Comparison of ENCODE assay signal across 36 cellular contexts in the genomic region with DNA sequence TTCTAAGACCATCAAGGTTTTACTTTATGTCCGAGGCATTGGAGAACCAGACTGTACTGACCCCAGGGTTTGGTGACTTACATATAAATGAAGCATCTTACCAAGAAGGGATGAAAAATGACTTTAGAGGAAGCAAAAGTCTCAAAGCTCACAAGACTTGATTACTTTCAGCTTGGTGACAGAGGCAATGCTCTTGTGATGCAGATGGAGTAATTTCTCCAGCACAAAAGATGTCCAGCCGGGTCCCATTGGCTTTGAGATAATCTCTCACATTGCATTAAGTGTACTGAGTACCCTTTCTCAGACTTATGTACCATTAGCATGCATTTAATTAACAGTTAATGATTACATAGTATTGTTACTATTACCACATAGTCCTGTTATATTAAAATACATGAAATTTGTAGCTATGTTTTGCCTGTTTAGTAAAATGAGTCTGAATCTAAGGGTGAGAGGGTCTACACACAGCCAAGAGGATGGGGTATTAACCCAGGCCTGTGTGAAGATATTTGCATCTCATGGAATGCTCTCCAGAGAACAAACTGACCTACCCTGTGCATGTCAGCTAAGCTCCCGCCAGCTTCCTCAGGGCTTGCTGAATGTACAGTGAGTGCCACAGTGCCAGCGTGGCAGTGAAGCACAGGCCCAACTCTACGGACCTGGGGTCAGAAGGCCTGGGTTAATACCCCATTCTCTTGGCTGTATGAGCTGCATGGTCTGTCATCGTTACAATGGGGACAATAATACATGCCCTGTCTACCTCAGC. TPM values are rescaled to one million over a fixed set of nuclear protein-coding genes. Genes with fewer than 3 reads are reported as not detected.
"Had no signal": no experiment of that assay in that cellular context is flagged by ENCODE, and none has a peak within 500 bp of the region (broad histone marks: within the 10 kb centered on the region; RNA-seq: fewer than 3 reads in every experiment).

No MANE protein-coding gene starts in this region.

- H3K4me1 ChIP-seq: esophagus squamous epithelium had no signal

- ATAC-seq: activated naive CD4-positive, alpha-beta T cell treated with anti-CD3 and anti-CD28 coated beads, Interleukin-2, amount 50 U/mL, for 72 hours; activated T-cell treated with anti-CD3 and anti-CD28 coated beads, Interleukin-2, amount 50 U/mL, for 72 hours; gastroesophageal sphincter; T-helper 17 cell had no signal

- H3K27ac Mint-ChIP-seq: activated CD4-positive, alpha-beta memory T cell treated with anti-CD3 and anti-CD28 coated beads, Interleukin-2, amount 10 ng/mL, durations not matched to agents 7 days and 5 days; activated CD4-positive, alpha-beta T cell treated with anti-CD3 and anti-CD28 coated beads, Interleukin-2, amount 10 ng/mL, durations not matched to agents 7 days and 5 days; activated naive CD4-positive, alpha-beta T cell treated with anti-CD3 and anti-CD28 coated beads, Interleukin-2, amount 10 ng/mL, durations not matched to agents 7 days and 5 days; activated naive CD4-positive, alpha-beta T cell treated with anti-CD3 and anti-CD28 coated beads, Interleukin-2, amount 50 U/mL, for 72 hours; activated naive CD8-positive, alpha-beta T cell treated with anti-CD3 and anti-CD28 coated beads, Interleukin-2, amount 10 ng/mL, durations not matched to agents 7 days and 5 days; activated T-cell treated with anti-CD3 and anti-CD28 coated beads, Interleukin-2, amount 50 U/mL, for 24 hours; activated T-cell treated with anti-CD3 and anti-CD28 coated beads, Interleukin-2, amount 50 U/mL, for 72 hours; dendritic cell treated with granulocyte-macrophage colony-stimulating factor and Interleukin-4, amounts not matched to agents 40 ng/mL and 50 ng/mL, for 4 days; T-helper 17 cell; T-helper 2 cell treated with Interferon-gamma antibody and Interleukin-4, amounts not matched to agents 5 μg/mL and 100 μg/mL, for 36 hours had no signal

- H3K27ac ChIP-seq: brain microvascular endothelial cell, coronary artery, dorsolateral prefrontal cortex, esophagus squamous epithelium, gastroesophageal sphincter, WERI-Rb-1 had no signal

- H3K4me1 Mint-ChIP-seq: activated CD4-positive, alpha-beta memory T cell treated with anti-CD3 and anti-CD28 coated beads, Interleukin-2, amount 10 ng/mL, durations not matched to agents 7 days and 5 days; activated CD4-positive, alpha-beta T cell treated with anti-CD3 and anti-CD28 coated beads, Interleukin-2, amount 10 ng/mL, durations not matched to agents 7 days and 5 days; activated naive CD4-positive, alpha-beta T cell treated with anti-CD3 and anti-CD28 coated beads, Interleukin-2, amount 10 ng/mL, durations not matched to agents 7 days and 5 days; activated naive CD8-positive, alpha-beta T cell treated with anti-CD3 and anti-CD28 coated beads, Interleukin-2, amount 10 ng/mL, durations not matched to agents 7 days and 5 days; central memory CD8-positive, alpha-beta T cell; T-helper 17 cell had no signal

- H3K4me3 Mint-ChIP-seq: activated CD4-positive, alpha-beta memory T cell treated with anti-CD3 and anti-CD28 coated beads, Interleukin-2, amount 10 ng/mL, durations not matched to agents 7 days and 5 days; activated CD4-positive, alpha-beta T cell treated with anti-CD3 and anti-CD28 coated beads, Interleukin-2, amount 10 ng/mL, durations not matched to agents 7 days and 5 days; activated naive CD4-positive, alpha-beta T cell treated with anti-CD3 and anti-CD28 coated beads, Interleukin-2, amount 10 ng/mL, durations not matched to agents 7 days and 5 days; activated naive CD8-positive, alpha-beta T cell treated with anti-CD3 and anti-CD28 coated beads, Interleukin-2, amount 10 ng/mL, durations not matched to agents 7 days and 5 days; activated T-cell treated with anti-CD3 and anti-CD28 coated beads, Interleukin-2, amount 50 U/mL, for 24 hours; activated T-cell treated with anti-CD3 and anti-CD28 coated beads, Interleukin-2, amount 50 U/mL, for 72 hours; central memory CD8-positive, alpha-beta T cell; dendritic cell treated with granulocyte-macrophage colony-stimulating factor and Interleukin-4, amounts not matched to agents 40 ng/mL and 50 ng/mL, for 4 days; T-helper 17 cell; T-helper 2 cell treated with Interferon-gamma antibody and Interleukin-4, amounts not matched to agents 5 μg/mL and 100 μg/mL, for 36 hours had no signal

- H3K4me3 ChIP-seq: coronary artery, esophagus squamous epithelium, gastroesophageal sphincter had no signal

- H3K36me3 Mint-ChIP-seq: activated naive CD4-positive, alpha-beta T cell treated with anti-CD3 and anti-CD28 coated beads, Interleukin-2, amount 10 ng/mL, durations not matched to agents 7 days and 5 days; activated naive CD4-positive, alpha-beta T cell treated with anti-CD3 and anti-CD28 coated beads, Interleukin-2, amount 50 U/mL, for 72 hours; activated naive CD8-positive, alpha-beta T cell treated with anti-CD3 and anti-CD28 coated beads, Interleukin-2, amount 10 ng/mL, durations not matched to agents 7 days and 5 days had no signal

- H3K36me3 ChIP-seq: brain microvascular endothelial cell, esophagus squamous epithelium, gastroesophageal sphincter, WERI-Rb-1 had no signal

- H3K9me3 ChIP-seq: esophagus squamous epithelium, gastroesophageal sphincter had no signal

- DNase-seq: activated CD4-positive, alpha-beta memory T cell treated with anti-CD3 and anti-CD28 coated beads, Interleukin-2, amount 10 ng/mL, durations not matched to agents 7 days and 5 days; activated CD4-positive, alpha-beta T cell treated with anti-CD3 and anti-CD28 coated beads for 4 hours; activated CD4-positive, alpha-beta T cell treated with anti-CD3 and anti-CD28 coated beads, Interleukin-2, amount 10 ng/mL, durations not matched to agents 7 days and 5 days; activated CD4-positive, alpha-beta T cell treated with anti-CD3 and anti-CD28 coated beads, Interleukin-2, amount 50 U/mL, for 4 hours; activated CD4-positive, CD25-positive, alpha-beta regulatory T cell; activated CD4-positive, CD25-positive, alpha-beta regulatory T cell treated with anti-CD3 and anti-CD28 coated beads, Interleukin-2, amount 50 U/mL, for 72 hours; activated CD8-positive, alpha-beta memory T cell treated with anti-CD3 and anti-CD28 coated beads, Interleukin-2, amount 50 U/mL, for 48 hours; activated gamma-delta T cell; activated naive CD4-positive, alpha-beta T cell; activated naive CD4-positive, alpha-beta T cell treated with anti-CD3 and anti-CD28 coated beads, Interleukin-2, amount 10 ng/mL, durations not matched to agents 7 days and 5 days; activated naive CD8-positive, alpha-beta T cell treated with anti-CD3 and anti-CD28 coated beads, Interleukin-2, amount 10 ng/mL, durations not matched to agents 7 days and 5 days; activated T-cell treated with anti-CD3 and anti-CD28 coated beads for 4 hours; activated T-cell treated with anti-CD3 and anti-CD28 coated beads, Interleukin-2, amount 50 U/mL, for 24 hours; activated T-cell treated with anti-CD3 and anti-CD28 coated beads, Interleukin-2, amount 50 U/mL, for 72 hours; brain microvascular endothelial cell; dorsolateral prefrontal cortex; effector memory CD4-positive, alpha-beta T cell; erythroblast; esophagus squamous epithelium; foreskin melanocyte; T-helper 1 cell; T-helper 17 cell; T1000; WERI-Rb-1 had no signal

- H3K9me3 Mint-ChIP-seq: activated CD4-positive, alpha-beta memory T cell treated with anti-CD3 and anti-CD28 coated beads, Interleukin-2, amount 10 ng/mL, durations not matched to agents 7 days and 5 days; activated CD4-positive, alpha-beta T cell treated with anti-CD3 and anti-CD28 coated beads, Interleukin-2, amount 10 ng/mL, durations not matched to agents 7 days and 5 days; activated naive CD4-positive, alpha-beta T cell treated with anti-CD3 and anti-CD28 coated beads, Interleukin-2, amount 10 ng/mL, durations not matched to agents 7 days and 5 days; activated naive CD4-positive, alpha-beta T cell treated with anti-CD3 and anti-CD28 coated beads, Interleukin-2, amount 50 U/mL, for 72 hours; activated T-cell treated with anti-CD3 and anti-CD28 coated beads, Interleukin-2, amount 50 U/mL, for 24 hours; activated T-cell treated with anti-CD3 and anti-CD28 coated beads, Interleukin-2, amount 50 U/mL, for 72 hours; central memory CD8-positive, alpha-beta T cell; dendritic cell treated with granulocyte-macrophage colony-stimulating factor and Interleukin-4, amounts not matched to agents 40 ng/mL and 50 ng/mL, for 4 days; T-helper 2 cell treated with Interferon-gamma antibody and Interleukin-4, amounts not matched to agents 5 μg/mL and 100 μg/mL, for 36 hours had no signal

RNA-seq across cellular contexts. Expression of a gene that starts 5.6 kb away (rescaled TPM):
- total RNA-seq: activated CD4-positive, alpha-beta memory T cell treated with anti-CD3 and anti-CD28 coated beads, Interleukin-2, amount 10 ng/mL, durations not matched to agents 7 days and 5 days; activated CD4-positive, alpha-beta T cell treated with anti-CD3 and anti-CD28 coated beads, Interleukin-2, amount 10 ng/mL, durations not matched to agents 7 days and 5 days; activated naive CD4-positive, alpha-beta T cell treated with anti-CD3 and anti-CD28 coated beads, Interleukin-2, amount 50 U/mL, for 72 hours; activated naive CD8-positive, alpha-beta T cell treated with anti-CD3 and anti-CD28 coated beads, Interleukin-2, amount 10 ng/mL, durations not matched to agents 7 days and 5 days; activated T-cell treated with anti-CD3 and anti-CD28 coated beads, Interleukin-2, amount 50 U/mL, for 72 hours; astrocyte; bronchial epithelial cell; cardiac septum; esophagus squamous epithelium; fibroblast of lung; fibroblast of villous mesenchyme; glomerular endothelial cell; T-helper 17 cell had no signal
- polyA plus RNA-seq: fibroblast of lung had no signal
